ENCODE assay signal across 24 cellular contexts in genomic region chr11:36688892-36689291, GRCh38.
DNase-seq lines count a peak whose midpoint lies in the region; FAIRE-seq and TF ChIP-seq lines count a peak whose summit lies in the region.
"Had no signal": no experiment of that assay in that cellular context is flagged by ENCODE, and none has a peak within 500 bp of the region (broad histone marks: within the 10 kb centered on the region; RNA-seq: fewer than 3 reads in every experiment).

No MANE protein-coding gene starts in this region.

- FAIRE-seq in small intestine (lab: Jason Lieb, UNC), result no peak
- FAIRE-seq: A549, GM12878, GM18507 had no signal

- H3K9ac ChIP-seq in OCI-LY1 (ENCODE audit: low read length), result no peak overlapping the region
- H3K9ac ChIP-seq: BLaER1 treated with 17β-estradiol and CSF1 and Interleukin-3, amounts not matched to agents 10 nM and 100 nM had no signal

- H3K9me3 Mint-ChIP-seq in nephron, result no peaks in the 10 kb centered on the region
- H3K9me3 Mint-ChIP-seq: CD14-positive monocyte; CD4-positive, alpha-beta T cell; CD8-positive, alpha-beta memory T cell; GM23338; H9 had no signal

- H3K9me3 ChIP-seq in OCI-LY1 (ENCODE audit: low read length) (no peaks in the 10 kb centered on the region), small intestine (ENCODE audit: control insufficient read depth, low read depth) (no peaks in the 10 kb centered on the region)
- H3K9me3 ChIP-seq: A549; BE2C; BLaER1 treated with 17β-estradiol and CSF1 and Interleukin-3, amounts not matched to agents 10 nM and 100 nM had no signal

- H3K79me2 ChIP-seq in OCI-LY1 (ENCODE audit: insufficient read depth, low read length), result no peaks in the 10 kb centered on the region

- H3K27me3 ChIP-seq in OCI-LY1 (ENCODE audit: insufficient read depth, low read length), result no peaks in the 10 kb centered on the region
- H3K27me3 ChIP-seq in small intestine (ENCODE audit: control insufficient read depth in 2 of 2, insufficient read depth in 2 of 2, low read length in 2 of 2), result no peaks in the 10 kb centered on the region
- H3K27me3 ChIP-seq: BE2C; BLaER1 treated with 17β-estradiol and CSF1 and Interleukin-3, amounts not matched to agents 10 nM and 100 nM had no signal

- H3K4me1 ChIP-seq in OCI-LY1 (ENCODE audit: insufficient read depth, low read length, severe bottlenecking) (peaks cover 74% of the 10 kb centered on the region), small intestine (ENCODE audit: control insufficient read depth in 2 of 2, insufficient read depth in 1 of 2, low read depth in 1 of 2, low read length in 1 of 2) (no peaks in the 10 kb centered on the region)
- H3K4me1 ChIP-seq: A549, BE2C had no signal

- H3K36me3 Mint-ChIP-seq in nephron (ENCODE audit: low read depth), result no peaks in the 10 kb centered on the region
- H3K36me3 Mint-ChIP-seq: CD14-positive monocyte; CD8-positive, alpha-beta memory T cell had no signal

- H2AFZ ChIP-seq in OCI-LY1 (ENCODE audit: low read length), result no peak overlapping the region
- H2AFZ ChIP-seq: GM23338 had no signal

- H4K20me1 ChIP-seq in OCI-LY1 (ENCODE audit: insufficient read depth, low read length), result no peaks in the 10 kb centered on the region
- H4K20me1 ChIP-seq: BLaER1 treated with 17β-estradiol and CSF1 and Interleukin-3, amounts not matched to agents 10 nM and 100 nM had no signal

- H3K4me1 Mint-ChIP-seq in nephron, result peaks cover 36% of the 10 kb centered on the region
- H3K4me1 Mint-ChIP-seq: GM23338, H9 had no signal

- WGBS in small intestine, 3 donors, result 82 to 92% (median 89%) methylated on average over 3 of the region's 3 CpGs

- H3K27ac Mint-ChIP-seq in nephron, result peak overlapping the region in 2 of 3 experiments; percentile 21 to 75
- H3K27ac Mint-ChIP-seq: CD14-positive monocyte; CD4-positive, alpha-beta T cell; GM23338; H9 had no signal

- H3K9me2 ChIP-seq in OCI-LY1 (ENCODE audit: low read depth, low read length), result no peaks in the 10 kb centered on the region

- H3K27me3 Mint-ChIP-seq in nephron (ENCODE audit: low read depth), result peaks cover 3% of the 10 kb centered on the region

- H3K27ac ChIP-seq in OCI-LY1 (ENCODE audit: low read depth, low read length, poor library complexity, severe bottlenecking), result peak overlapping the region; percentile 48
- H3K27ac ChIP-seq in small intestine (ENCODE audit: low read depth in 1 of 2, low read length in 1 of 2), result no peak overlapping the region
- H3K27ac ChIP-seq: A549; BLaER1 treated with 17β-estradiol and CSF1 and Interleukin-3, amounts not matched to agents 10 nM and 100 nM had no signal

- H3K4me2 ChIP-seq in OCI-LY1 (ENCODE audit: low read length), result no peak overlapping the region
- H3K4me2 ChIP-seq: A549; BLaER1 treated with 17β-estradiol and CSF1 and Interleukin-3, amounts not matched to agents 10 nM and 100 nM; GM23338 had no signal

- H3K36me3 ChIP-seq in OCI-LY1 (ENCODE audit: insufficient read depth, low read length) (no peaks in the 10 kb centered on the region), small intestine (ENCODE audit: control insufficient read depth in 2 of 2, insufficient read depth in 2 of 2, low read length in 2 of 2) (no peaks in the 10 kb centered on the region)
- H3K36me3 ChIP-seq: BE2C; BLaER1 treated with 17β-estradiol and CSF1 and Interleukin-3, amounts not matched to agents 10 nM and 100 nM had no signal

- H3K4me3 ChIP-seq in Jurkat, Clone E6-1 (ENCODE audit: low read length), result no peak overlapping the region
- H3K4me3 ChIP-seq in OCI-LY1 (ENCODE audit: low read depth, low read length, poor library complexity, severe bottlenecking), result no peak overlapping the region
- H3K4me3 ChIP-seq in small intestine (ENCODE audit: low read depth in 1 of 2, low read length in 2 of 2), result no peak overlapping the region
- H3K4me3 ChIP-seq: A549; BLaER1 treated with 17β-estradiol and CSF1 and Interleukin-3, amounts not matched to agents 10 nM and 100 nM; GM12878; GM23338 had no signal

- H3F3A ChIP-seq in OCI-LY1 (ENCODE audit: insufficient read depth, low read length), result no peaks in the 10 kb centered on the region

- H3K4me3 Mint-ChIP-seq in nephron, result no peak overlapping the region
- H3K4me3 Mint-ChIP-seq: CD14-positive monocyte; CD4-positive, alpha-beta T cell; CD8-positive, alpha-beta memory T cell; GM23338; H9 had no signal

- TF ChIP-seq CTCF in OCI-LY1 (IDR thresholded peaks at IDR 0.05; ENCODE audit: low read length) (no peak), nephron (IDR thresholded peaks at IDR 0.05; ENCODE audit: unreplicated experiment in 3 of 3) (no peak)

- DNase-seq in Jurkat, Clone E6-1 (ENCODE audit: low read depth, low spot score), result peak; percentile 65
- DNase-seq in small intestine (no peak), NCI-H524 (lab: John Stamatoyannopoulos, UW) (no peak), DMS79 (lab: John Stamatoyannopoulos, UW) (no peak)
- DNase-seq: 8988T; ACHN; AML-193; BE2C; Calu3; CD4-positive, alpha-beta T cell; CD8-positive, alpha-beta memory T cell; COR-L47; DMS53; EL; GDM1; H9 had no signal
